8 cellular contexts compared by ENCODE assay signal in genomic region chr13:73765651-73766384, GRCh38.
A peak's percentile ranks its signal among the peaks of the same experiment; 100 is the strongest.
DNase-seq lines count a peak whose midpoint lies in the region; ATAC-seq, FAIRE-seq and TF ChIP-seq lines count a peak whose summit lies in the region.

No MANE protein-coding gene starts in this region.

- TF ChIP-seq CTCF in glutamatergic neuron (IDR thresholded peaks at IDR 0.05; ENCODE audit: partially characterized antibody, unreplicated experiment) (no peak), D721Med (IDR thresholded peaks at IDR 0.05; ENCODE audit: insufficient read depth, missing control alignments) (no peak)

- no peaks in the 10 kb centered on the region for H3K27me3 ChIP-seq in stomach smooth muscle (ENCODE audit: control insufficient read depth in 1 of 2, insufficient read depth in 2 of 2, low read length in 2 of 2)

- H3K9me3 ChIP-seq in stomach smooth muscle (ENCODE audit: control insufficient read depth in 2 of 2, low read length in 2 of 2): no peaks in the 10 kb centered on the region

- H3K36me3 ChIP-seq in stomach smooth muscle (ENCODE audit: control insufficient read depth in 2 of 2, insufficient read depth in 2 of 2, low read length in 2 of 2): no peaks in the 10 kb centered on the region

- peaks cover 28% of the 10 kb centered on the region for H3K4me1 ChIP-seq in stomach smooth muscle (ENCODE audit: control insufficient read depth, insufficient read depth, low read length)

- no peaks in the 10 kb centered on the region for H3K36me3 Mint-ChIP-seq in glutamatergic neuron (ENCODE audit: unreplicated experiment)

- FAIRE-seq in D721Med (lab: Jason Lieb, UNC): no peak

- DNase-seq in OCI-M1 (lab: John Stamatoyannopoulos, UW) (peak; percentile 77), glutamatergic neuron (peak; percentile 74), occipital lobe (lab: John Stamatoyannopoulos, UW) (peak; percentile 13), D721Med (ENCODE audit: insufficient read length, low spot score) (no peak)
- DNase-seq in activated naive CD4-positive, alpha-beta T cell (lab: John Stamatoyannopoulos, UW): peak; percentile 11 to 83 (median 47)

- H3K4me3 Mint-ChIP-seq in glutamatergic neuron (ENCODE audit: unreplicated experiment): peak overlapping the region; percentile 61

- H3K4me3 ChIP-seq in stomach smooth muscle (ENCODE audit: low read length in 2 of 2): peak overlapping the region; percentile 37 to 57

- peak overlapping the region; percentile 79 for H3K27ac Mint-ChIP-seq in glutamatergic neuron (ENCODE audit: unreplicated experiment)

- ATAC-seq in GM18873 (IDR thresholded peaks at IDR 0.05; ENCODE audit: low FRiP score, unreplicated experiment) (peak; percentile 62), HG03378 (IDR thresholded peaks at IDR 0.05; ENCODE audit: unreplicated experiment) (peak; percentile 51)

- peak overlapping the region; percentile 14 to 29 for H3K9ac ChIP-seq in stomach smooth muscle (ENCODE audit: low read length in 2 of 2)

- peak overlapping the region; percentile 72 for H3K27ac ChIP-seq in stomach smooth muscle (ENCODE audit: low read length)

- H3K4me1 Mint-ChIP-seq in glutamatergic neuron (ENCODE audit: low read depth, unreplicated experiment): peaks cover 19% of the 10 kb centered on the region

- H3K9me3 Mint-ChIP-seq in glutamatergic neuron (ENCODE audit: unreplicated experiment): no peaks in the 10 kb centered on the region

- H3K27me3 Mint-ChIP-seq in glutamatergic neuron (ENCODE audit: unreplicated experiment): no peaks in the 10 kb centered on the region
